Comparison of ENCODE assay signal across 10 cellular contexts in the genomic region with DNA sequence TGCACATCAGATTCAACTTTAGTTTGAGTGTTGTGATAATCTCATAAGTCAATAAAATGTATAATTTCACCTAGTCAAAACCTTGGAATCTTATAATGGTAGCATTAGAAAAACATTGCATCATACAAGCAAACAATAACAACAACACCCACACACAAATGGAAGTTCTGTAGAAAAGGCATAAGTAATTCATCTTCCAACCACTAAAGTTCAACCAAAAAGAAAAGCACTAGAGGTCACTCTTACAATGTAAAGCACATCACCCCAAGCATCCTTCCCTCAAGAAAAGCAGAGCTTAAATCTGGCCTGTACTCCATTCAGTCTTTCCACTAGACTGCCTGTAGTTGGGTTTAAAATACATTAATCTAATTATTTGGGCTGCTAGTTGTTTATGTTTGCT. TPM values are rescaled to one million over a fixed set of nuclear protein-coding genes. Genes with fewer than 3 reads are reported as not detected.
DNase-seq lines count a peak whose midpoint lies in the region; ATAC-seq and TF ChIP-seq lines count a peak whose summit lies in the region.
"Had no signal": no experiment of that assay in that cellular context is flagged by ENCODE, and none has a peak within 500 bp of the region (broad histone marks: within the 10 kb centered on the region; RNA-seq: fewer than 3 reads in every experiment).

No MANE protein-coding gene starts in this region.

- H3K4me1 ChIP-seq in Loucy (ENCODE audit: insufficient read depth, low read length, poor library complexity, severe bottlenecking): no peaks in the 10 kb centered on the region
- H3K4me1 ChIP-seq: HAP-1 had no signal

- H3K4me2 ChIP-seq in Loucy (ENCODE audit: low read depth, low read length, poor library complexity, severe bottlenecking): no peak overlapping the region

- peak; percentile 64 for ATAC-seq in GM18511 (IDR thresholded peaks at IDR 0.05; ENCODE audit: unreplicated experiment)
- ATAC-seq in stimulated activated memory B cell treated with anti-CD40 and anti-IgM and Interleukin-4, amounts not matched to agents 10 μg/mL and 1 μg/mL and 100 μg/mL, for 72 hours: no peak

- H3K27me3 Mint-ChIP-seq in neural crest cell (ENCODE audit: low read depth): peaks cover 23% of the 10 kb centered on the region
- H3K27me3 Mint-ChIP-seq in activated CD4-positive, alpha-beta memory T cell treated with anti-CD3 and anti-CD28 coated beads, Interleukin-2, amount 10 ng/mL, durations not matched to agents 7 days and 5 days: no peaks in the 10 kb centered on the region
- H3K27me3 Mint-ChIP-seq in stimulated activated memory B cell treated with anti-CD40 and anti-IgM and Interleukin-4, amounts not matched to agents 10 μg/mL and 1 μg/mL and 100 μg/mL, for 72 hours: peaks cover 17% of the 10 kb centered on the region
- no peaks in the 10 kb centered on the region for H3K27me3 Mint-ChIP-seq in activated naive CD4-positive, alpha-beta T cell treated with anti-CD3 and anti-CD28 coated beads, Interleukin-2, amount 10 ng/mL, durations not matched to agents 7 days and 5 days

- H3K36me3 ChIP-seq in Loucy (ENCODE audit: insufficient read depth, low read length): no peaks in the 10 kb centered on the region
- H3K36me3 ChIP-seq: HAP-1 had no signal

- H3F3A ChIP-seq in Loucy (ENCODE audit: low read depth): no peaks in the 10 kb centered on the region

- no peaks in the 10 kb centered on the region for H3K9me2 ChIP-seq in Loucy (replicated peaks; ENCODE audit: low read depth, low read length)

- DNase-seq in astrocyte of the spinal cord (ENCODE audit: low read depth, low spot score): peak; percentile 5
- no peak for DNase-seq in neural crest cell (ENCODE audit: low read depth, low spot score)
- DNase-seq in activated CD4-positive, alpha-beta memory T cell treated with anti-CD3 and anti-CD28 coated beads, Interleukin-2, amount 10 ng/mL, durations not matched to agents 7 days and 5 days: no peak
- no peak for DNase-seq in activated naive CD4-positive, alpha-beta T cell (lab: John Stamatoyannopoulos, UW)
- DNase-seq in activated naive CD4-positive, alpha-beta T cell treated with anti-CD3 and anti-CD28 coated beads, Interleukin-2, amount 10 ng/mL, durations not matched to agents 7 days and 5 days: no peak

- H3K36me3 Mint-ChIP-seq in neural crest cell (ENCODE audit: low read depth): no peaks in the 10 kb centered on the region
- no peaks in the 10 kb centered on the region for H3K36me3 Mint-ChIP-seq in activated CD4-positive, alpha-beta memory T cell treated with anti-CD3 and anti-CD28 coated beads, Interleukin-2, amount 10 ng/mL, durations not matched to agents 7 days and 5 days (ENCODE audit: low read depth)
- H3K36me3 Mint-ChIP-seq in stimulated activated memory B cell treated with anti-CD40 and anti-IgM and Interleukin-4, amounts not matched to agents 10 μg/mL and 1 μg/mL and 100 μg/mL, for 72 hours: no peaks in the 10 kb centered on the region
- H3K36me3 Mint-ChIP-seq in activated naive CD4-positive, alpha-beta T cell treated with anti-CD3 and anti-CD28 coated beads, Interleukin-2, amount 10 ng/mL, durations not matched to agents 7 days and 5 days: no peaks in the 10 kb centered on the region

- H3K9ac ChIP-seq in Loucy (ENCODE audit: low read depth, low read length, poor library complexity, severe bottlenecking): no peak overlapping the region

- no peaks in the 10 kb centered on the region for H3K9me3 ChIP-seq in Loucy (ENCODE audit: insufficient read depth, low read depth, low read length)
- H3K9me3 ChIP-seq: HAP-1 had no signal

- H2AFZ ChIP-seq in Loucy (ENCODE audit: low read length): no peak overlapping the region

- H3K9me3 Mint-ChIP-seq in neural crest cell: no peaks in the 10 kb centered on the region
- H3K9me3 Mint-ChIP-seq in activated CD4-positive, alpha-beta memory T cell treated with anti-CD3 and anti-CD28 coated beads, Interleukin-2, amount 10 ng/mL, durations not matched to agents 7 days and 5 days: no peaks in the 10 kb centered on the region
- H3K9me3 Mint-ChIP-seq in stimulated activated memory B cell treated with anti-CD40 and anti-IgM and Interleukin-4, amounts not matched to agents 10 μg/mL and 1 μg/mL and 100 μg/mL, for 72 hours: no peaks in the 10 kb centered on the region
- H3K9me3 Mint-ChIP-seq in activated naive CD4-positive, alpha-beta T cell treated with anti-CD3 and anti-CD28 coated beads, Interleukin-2, amount 10 ng/mL, durations not matched to agents 7 days and 5 days: peaks cover 2% of the 10 kb centered on the region

- no peaks in the 10 kb centered on the region for H4K20me1 ChIP-seq in Loucy (ENCODE audit: insufficient read depth, low read length, poor library complexity, severe bottlenecking)

- peak; percentile 34 for TF ChIP-seq CTCF in Loucy (conservative IDR thresholded peaks at IDR 0.05; ENCODE audit: low read length)
- TF ChIP-seq CTCF in astrocyte of the spinal cord (IDR thresholded peaks at IDR 0.05; ENCODE audit: low read depth, low read length): no peak
- TF ChIP-seq CTCF in neural crest cell (conservative IDR thresholded peaks at IDR 0.05): peak; percentile 56

- H3K4me3 ChIP-seq in Loucy (ENCODE audit: low read length, poor library complexity, severe bottlenecking) (no peak overlapping the region), astrocyte of the spinal cord (ENCODE audit: low read depth, low read length) (no peak overlapping the region)
- H3K4me3 ChIP-seq: HAP-1 had no signal

- H3K4me1 Mint-ChIP-seq in neural crest cell: peaks cover 8% of the 10 kb centered on the region
- H3K4me1 Mint-ChIP-seq in activated CD4-positive, alpha-beta memory T cell treated with anti-CD3 and anti-CD28 coated beads, Interleukin-2, amount 10 ng/mL, durations not matched to agents 7 days and 5 days: no peaks in the 10 kb centered on the region
- H3K4me1 Mint-ChIP-seq in stimulated activated memory B cell treated with anti-CD40 and anti-IgM and Interleukin-4, amounts not matched to agents 10 μg/mL and 1 μg/mL and 100 μg/mL, for 72 hours: peaks cover 5% of the 10 kb centered on the region
- no peaks in the 10 kb centered on the region for H3K4me1 Mint-ChIP-seq in activated naive CD4-positive, alpha-beta T cell treated with anti-CD3 and anti-CD28 coated beads, Interleukin-2, amount 10 ng/mL, durations not matched to agents 7 days and 5 days

- no peaks in the 10 kb centered on the region for H3K27me3 ChIP-seq in Loucy (ENCODE audit: insufficient read depth, low read length, poor library complexity, severe bottlenecking)

- H3K79me2 ChIP-seq in Loucy (ENCODE audit: insufficient read depth, low read length): no peaks in the 10 kb centered on the region

- in situ Hi-C loops in astrocyte of the spinal cord (cut with HindIII; ENCODE audit: low sequenced_read_pairs): no loop called here

- H3K4me3 Mint-ChIP-seq in neural crest cell: no peak overlapping the region
- H3K4me3 Mint-ChIP-seq in activated CD4-positive, alpha-beta memory T cell treated with anti-CD3 and anti-CD28 coated beads, Interleukin-2, amount 10 ng/mL, durations not matched to agents 7 days and 5 days: no peak overlapping the region
- H3K4me3 Mint-ChIP-seq in stimulated activated memory B cell treated with anti-CD40 and anti-IgM and Interleukin-4, amounts not matched to agents 10 μg/mL and 1 μg/mL and 100 μg/mL, for 72 hours: no peak overlapping the region
- no peak overlapping the region for H3K4me3 Mint-ChIP-seq in activated naive CD4-positive, alpha-beta T cell treated with anti-CD3 and anti-CD28 coated beads, Interleukin-2, amount 10 ng/mL, durations not matched to agents 7 days and 5 days

- POLR2A ChIA-PET in activated CD4-positive, alpha-beta memory T cell treated with anti-CD3 and anti-CD28 coated beads, Interleukin-2, amount 10 ng/mL, durations not matched to agents 7 days and 5 days (lab: Charles Lee): no interaction called here

- H3K27ac Mint-ChIP-seq in neural crest cell (ENCODE audit: unreplicated experiment): no peak overlapping the region
- H3K27ac Mint-ChIP-seq in activated CD4-positive, alpha-beta memory T cell treated with anti-CD3 and anti-CD28 coated beads, Interleukin-2, amount 10 ng/mL, durations not matched to agents 7 days and 5 days: no peak overlapping the region
- H3K27ac Mint-ChIP-seq in stimulated activated memory B cell treated with anti-CD40 and anti-IgM and Interleukin-4, amounts not matched to agents 10 μg/mL and 1 μg/mL and 100 μg/mL, for 72 hours: no peak overlapping the region
- no peak overlapping the region for H3K27ac Mint-ChIP-seq in activated naive CD4-positive, alpha-beta T cell treated with anti-CD3 and anti-CD28 coated beads, Interleukin-2, amount 10 ng/mL, durations not matched to agents 7 days and 5 days

- CTCF ChIA-PET in activated CD4-positive, alpha-beta memory T cell treated with anti-CD3 and anti-CD28 coated beads, Interleukin-2, amount 10 ng/mL, durations not matched to agents 7 days and 5 days (lab: Charles Lee): no interaction called here
- CTCF ChIA-PET in activated naive CD4-positive, alpha-beta T cell treated with anti-CD3 and anti-CD28 coated beads, Interleukin-2, amount 10 ng/mL, durations not matched to agents 7 days and 5 days (lab: Charles Lee): interaction anchor here (1.0 kb wide), 1 partner anchor 891 kb away, joined by 3 read pairs; no protein-coding TSS in a partner anchor

RNA-seq across cellular contexts. Expression of gene CNTNAP4, which starts 1.8 kb away (rescaled TPM):
- total RNA-seq in neural crest cell: 0.07 and 0.14 TPM in 2 replicates
- not detected for total RNA-seq in activated CD4-positive, alpha-beta memory T cell treated with anti-CD3 and anti-CD28 coated beads, Interleukin-2, amount 10 ng/mL, durations not matched to agents 7 days and 5 days
- total RNA-seq: glomerular endothelial cell had no signal
